In the genomic region with DNA sequence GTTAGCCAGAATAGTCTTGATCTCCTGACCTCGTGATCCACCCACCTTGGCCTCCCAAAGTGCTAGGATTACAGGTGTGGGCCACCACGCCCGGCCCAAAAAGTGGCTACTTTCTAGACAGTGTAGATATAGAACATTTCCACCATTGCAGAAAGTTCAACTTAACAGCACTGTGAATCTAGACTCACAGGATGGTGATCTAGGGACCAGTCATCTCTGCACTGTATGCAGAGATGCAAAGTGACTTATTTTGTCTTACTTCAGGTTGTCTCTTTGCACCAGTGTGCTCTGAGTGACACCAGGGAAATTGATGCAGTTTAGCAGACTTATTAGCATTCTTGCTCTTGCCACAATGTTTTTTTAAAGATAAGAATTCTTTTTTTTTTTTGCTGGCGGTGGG, we compare ENCODE assay signal across 11 cellular contexts. TPM values are rescaled to one million over a fixed set of nuclear protein-coding genes. Genes with fewer than 3 reads are reported as not detected.
"Had no signal": no experiment of that assay in that cellular context is flagged by ENCODE, and none has a peak within 500 bp of the region (broad histone marks: within the 10 kb centered on the region; RNA-seq: fewer than 3 reads in every experiment).

No MANE protein-coding gene starts in this region.

- H3K4me2 ChIP-seq: GM23338, KMS-11 had no signal

- ATAC-seq: GM23338, HCT116 had no signal

- H3K9me3 ChIP-seq: HAP-1 had no signal

- H3K4me3 ChIP-seq: GM23338, HAP-1 had no signal

- H3K36me3 ChIP-seq: HAP-1 had no signal

- DNase-seq: HFFc6, IMR-90, KBM-7 had no signal

- H2AFZ ChIP-seq: GM23338 had no signal

- H3K9ac ChIP-seq: KMS-11 had no signal

- FAIRE-seq: H1, H54, HTR-8/SVneo had no signal

- H3K27ac ChIP-seq: KMS-11 had no signal

RNA-seq across cellular contexts. Expression of a gene that starts 23.8 kb away (rescaled TPM):
- total RNA-seq: GM23338, H1, HFFc6, HT-29, IMR-90 had no signal
- polyA plus RNA-seq: H1, IMR-90 had no signal

RNA-seq across cellular contexts. Expression of a gene that starts 28.6 kb away (rescaled TPM):
- total RNA-seq: GM23338, H1, HT-29, IMR-90 had no signal
- polyA plus RNA-seq: H1, IMR-90 had no signal
